In the genomic region with DNA sequence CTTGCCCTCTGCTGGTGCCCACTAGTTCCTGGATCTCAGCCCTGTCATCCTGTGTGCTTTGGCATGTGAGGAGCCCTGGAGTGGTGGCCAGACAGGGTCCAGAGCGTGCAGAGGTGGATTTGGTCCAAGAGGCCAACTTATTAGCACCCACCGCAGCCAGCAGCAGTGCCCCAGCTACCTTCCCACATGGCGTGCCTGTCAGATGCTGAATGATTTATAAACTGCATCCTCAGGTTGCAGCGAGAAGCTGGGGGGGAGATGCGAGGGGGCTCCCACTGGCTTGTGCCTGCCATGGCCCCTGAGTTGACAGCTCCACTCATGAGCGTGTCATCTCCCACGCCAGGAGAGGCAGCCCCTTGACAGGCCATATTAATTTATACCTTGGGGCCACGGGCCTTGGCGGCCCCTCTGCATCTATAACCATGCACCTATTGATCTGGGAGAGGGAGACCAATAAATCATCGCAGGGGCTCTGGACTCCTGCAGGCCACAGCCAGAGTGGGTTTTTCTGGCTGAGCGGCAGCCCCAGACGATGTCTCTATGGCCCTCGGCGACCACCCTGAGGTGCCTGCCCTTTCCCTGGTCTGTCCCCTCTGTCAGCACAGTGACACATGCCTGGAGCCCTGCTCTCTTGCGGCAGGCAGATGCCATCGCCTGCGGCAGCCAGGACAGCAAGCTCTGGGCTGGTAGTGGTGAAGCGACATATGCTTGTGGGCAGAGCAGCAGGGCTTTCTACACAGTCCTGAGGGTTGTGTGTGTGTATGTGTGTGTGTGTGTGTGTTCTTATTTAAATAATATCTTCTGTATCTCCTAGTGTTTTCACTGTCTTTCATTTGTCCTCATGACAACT, we compare ENCODE assay signal across 19 cellular contexts.
DNase-seq lines count a peak whose midpoint lies in the region; ATAC-seq, FAIRE-seq and TF ChIP-seq lines count a peak whose summit lies in the region.
"Had no signal": no experiment of that assay in that cellular context is flagged by ENCODE, and none has a peak within 500 bp of the region (broad histone marks: within the 10 kb centered on the region; RNA-seq: fewer than 3 reads in every experiment).

No MANE protein-coding gene starts in this region.

- H3K27me3 ChIP-seq in GM23338 (ENCODE audit: insufficient read depth) (no peaks in the 10 kb centered on the region), H1 (replicated peaks in 1 of 4; ENCODE audit: control insufficient read depth in 3 of 4, extremely low read depth in 1 of 4, insufficient read depth in 3 of 4, low read length in 3 of 4) (no peaks in the 10 kb centered on the region; a peak in 2 of 7 replicates), osteoblast (ENCODE audit: insufficient read depth, low read length) (peaks cover 15% of the 10 kb centered on the region), Peyer's patch (no peaks in the 10 kb centered on the region)
- H3K27me3 ChIP-seq: SJCRH30 had no signal

- no peak overlapping the region for H3K18ac ChIP-seq in H1 (ENCODE audit: extremely low read depth, low read length)

- no peaks in the 10 kb centered on the region for H3F3A ChIP-seq in GM23338 (replicated peaks; ENCODE audit: low read depth)

- H3K79me2 ChIP-seq in GM23338 (replicated peaks; ENCODE audit: insufficient read depth) = no peaks in the 10 kb centered on the region
- H3K79me2 ChIP-seq in H1 (ENCODE audit: control insufficient read depth in 1 of 2, insufficient read depth in 2 of 2, low read length in 2 of 2) = no peaks in the 10 kb centered on the region
- H3K79me2 ChIP-seq in osteoblast (ENCODE audit: insufficient read depth, low read length) = no peaks in the 10 kb centered on the region

- no peaks in the 10 kb centered on the region for H3K36me3 ChIP-seq in GM23338 (ENCODE audit: insufficient read depth)
- no peaks in the 10 kb centered on the region for H3K36me3 ChIP-seq in H1 (ENCODE audit: control insufficient read depth in 2 of 4, insufficient read depth in 4 of 4, low read length in 3 of 4)
- H3K36me3 ChIP-seq in osteoblast (ENCODE audit: insufficient read depth, low read length) = no peaks in the 10 kb centered on the region
- H3K36me3 ChIP-seq in Peyer's patch = no peaks in the 10 kb centered on the region
- H3K36me3 ChIP-seq: SJCRH30 had no signal

- peak overlapping the region; percentile 71; the same call in 1 of the 2 replicates for H2BK12ac ChIP-seq in H1 (ENCODE audit: low read depth, low read length)

- POLR2A ChIA-PET in H1 (lab: Charles Lee; ENCODE audit: partially characterized antibody) = interaction anchor here (0.6 kb wide), 1 partner anchor 12 kb away, joined by 3 read pairs; no protein-coding TSS in a partner anchor

- H3K56ac ChIP-seq in H1 (replicated peaks; ENCODE audit: insufficient read length, low read depth, low read length) = no peak overlapping the region

- no peak overlapping the region for H2AK5ac ChIP-seq in H1 (ENCODE audit: low read depth, low read length)

- no peaks in the 10 kb centered on the region for H3K79me1 ChIP-seq in H1 (ENCODE audit: low read depth, low read length)

- ATAC-seq in GM23338 (no peak), GM19397 (IDR thresholded peaks at IDR 0.05; ENCODE audit: unreplicated experiment) (no peak), HG03565 (IDR thresholded peaks at IDR 0.05; ENCODE audit: unreplicated experiment) (no peak)

- no peak overlapping the region for H4K8ac ChIP-seq in H1 (ENCODE audit: extremely low read depth, insufficient read depth, low read length)

- H3K27me3 Mint-ChIP-seq in GM23338 (ENCODE audit: insufficient read depth, low read depth, poor library complexity) = peaks cover 4% of the 10 kb centered on the region
- H3K27me3 Mint-ChIP-seq: CD4-positive, CD25-positive, alpha-beta regulatory T cell had no signal

- H3K36me3 Mint-ChIP-seq in GM23338 (ENCODE audit: low read depth) = no peaks in the 10 kb centered on the region
- H3K36me3 Mint-ChIP-seq: CD4-positive, CD25-positive, alpha-beta regulatory T cell had no signal

- H2BK5ac ChIP-seq in H1 (ENCODE audit: low read depth, low read length) = peak overlapping the region; percentile 63; the same call in 1 of the 2 replicates

- H3K4me1 ChIP-seq in GM23338 (ENCODE audit: insufficient read depth) = peaks cover 5% of the 10 kb centered on the region
- peaks cover 0 to 5% (median 0%) of the 10 kb centered on the region in 4 experiments; a peak in 3 of 7 replicates for H3K4me1 ChIP-seq in H1 (replicated peaks in 1 of 4; ENCODE audit: control insufficient read depth in 3 of 4, insufficient read depth in 4 of 4, low read length in 3 of 4)
- no peaks in the 10 kb centered on the region for H3K4me1 ChIP-seq in osteoblast (ENCODE audit: insufficient read depth, low read length)
- H3K4me1 ChIP-seq in Peyer's patch = no peaks in the 10 kb centered on the region

- H3K23me2 ChIP-seq in H1 (ENCODE audit: low read depth, low read length) = no peaks in the 10 kb centered on the region; the same call in 1 of the 2 replicates

- DNase-seq in GM23338 (ENCODE audit: low spot score) = no peak
- DNase-seq in SK-N-DZ (ENCODE audit: low spot score) = peak; percentile 15
- DNase-seq in H1 (ENCODE audit: low read depth in 1 of 2, low spot score in 2 of 2) = no peak
- DNase-seq in osteoblast (ENCODE audit: insufficient read length, low spot score, missing footprints) = peak; percentile 47
- no peak for DNase-seq in Peyer's patch
- no peak for DNase-seq in inferior parietal cortex (ENCODE audit: extremely low spot score)
- DNase-seq: ACHN; AML-193; Caco-2; CD4-positive, CD25-positive, alpha-beta regulatory T cell; DMS153; EL; NCI-H2107; NCI-H345; NCI-H526; SJCRH30 had no signal

- no peak overlapping the region for H3K4ac ChIP-seq in H1 (replicated peaks; ENCODE audit: insufficient read length, low read depth, low read length)

- no peak overlapping the region for H3K23ac ChIP-seq in H1 (ENCODE audit: insufficient read length)

- no peak overlapping the region for H4K5ac ChIP-seq in H1 (ENCODE audit: insufficient read length, low read depth, low read length)

- peak overlapping the region; percentile 83 for H2AFZ ChIP-seq in GM23338
- no peak overlapping the region for H2AFZ ChIP-seq in H1 (ENCODE audit: low read length)
- H2AFZ ChIP-seq in osteoblast (ENCODE audit: low read length) = no peak overlapping the region

- H3K14ac ChIP-seq in H1 (ENCODE audit: insufficient read length) = no peak overlapping the region

- H2BK15ac ChIP-seq in H1 (ENCODE audit: low read length) = no peak overlapping the region

- H3K27ac ChIP-seq in GM23338 (ENCODE audit: low read depth) = no peak overlapping the region
- H3K27ac ChIP-seq in H1 (ENCODE audit: low read depth, low read length) = no peak overlapping the region
- no peak overlapping the region for H3K27ac ChIP-seq in osteoblast (ENCODE audit: low read depth, low read length)
- no peak overlapping the region for H3K27ac ChIP-seq in Peyer's patch
- H3K27ac ChIP-seq: RWPE1, SJCRH30 had no signal

- no peak for TF ChIP-seq RAD21 in H1 (IDR thresholded peaks at IDR 0.05 in 1 of 2, conservative IDR thresholded peaks at IDR 0.05 in 1 of 2; ENCODE audit: low read depth in 2 of 2, low read length in 2 of 2)

- H3K9me3 ChIP-seq in H1 (ENCODE audit: insufficient read depth in 2 of 2, low read depth in 1 of 2, low read length in 1 of 2) = no peaks in the 10 kb centered on the region
- no peaks in the 10 kb centered on the region for H3K9me3 ChIP-seq in osteoblast (ENCODE audit: low read depth, low read length)
- H3K9me3 ChIP-seq in Peyer's patch = no peaks in the 10 kb centered on the region
- H3K9me3 ChIP-seq: Caco-2, SJCRH30 had no signal

- H4K20me1 ChIP-seq in GM23338 (replicated peaks; ENCODE audit: insufficient read depth) = no peaks in the 10 kb centered on the region
- no peaks in the 10 kb centered on the region for H4K20me1 ChIP-seq in H1 (replicated peaks in 1 of 2; ENCODE audit: control insufficient read depth in 1 of 2, insufficient read depth in 2 of 2, low read length in 2 of 2)
- H4K20me1 ChIP-seq in osteoblast (ENCODE audit: insufficient read depth, low read length) = no peaks in the 10 kb centered on the region

- CTCF ChIA-PET in H1 (lab: Charles Lee; ENCODE audit: partially characterized antibody) = interaction anchor here (0.9 to 7.1 kb wide), 17 partner anchors 8 to 190 kb away, joined by 3 to 71 read pairs (median 7); a partner anchor contains a TSS

- WGBS in H1 (ENCODE audit: extremely low coverage in 1 of 2, insufficient coverage in 1 of 2, insufficient read length in 1 of 2, insufficient replicate concordance in 2 of 2, low coverage in 1 of 2, low lambda C conversion rate in 2 of 2, missing lambda C conversion rate in 1 of 2), 2 experiments = 88% methylated on average over 18 of the region's 18 CpGs; no CpG with 5 or more reads in 1 of the 2 experiments

- TF ChIP-seq POLR2A in H1 (IDR thresholded peaks at IDR 0.05; ENCODE audit: control extremely low read depth in 1 of 2, low read depth in 2 of 2, low read length in 2 of 2) (no peak), Peyer's patch (IDR thresholded peaks at IDR 0.05) (no peak)

- H4K91ac ChIP-seq in H1 (replicated peaks; ENCODE audit: insufficient read length, low read length) = peak overlapping the region; percentile 47

- H3K4me3 Mint-ChIP-seq in GM23338 = no peak overlapping the region
- H3K4me3 Mint-ChIP-seq: CD4-positive, CD25-positive, alpha-beta regulatory T cell had no signal

- peaks cover 12% of the 10 kb centered on the region; the same call in 2 of the 3 replicates for H3K4me1 Mint-ChIP-seq in GM23338
- H3K4me1 Mint-ChIP-seq: CD4-positive, CD25-positive, alpha-beta regulatory T cell had no signal

- H2BK20ac ChIP-seq in H1 (ENCODE audit: low read length) = peak overlapping the region; percentile 90; the same call in 1 of the 2 replicates

- FAIRE-seq in H1 (lab: Jason Lieb, UNC) = no peak

- TF ChIP-seq EP300 in H1 (IDR thresholded peaks at IDR 0.05; ENCODE audit: borderline replicate concordance in 1 of 2, low read depth in 2 of 2, low read length in 2 of 2) = no peak

- H3K27ac Mint-ChIP-seq in GM23338 = no peak overlapping the region
- H3K27ac Mint-ChIP-seq: CD4-positive, CD25-positive, alpha-beta regulatory T cell had no signal

- H3K4me3 ChIP-seq in GM23338 (no peak overlapping the region), H1 (ENCODE audit: extremely low read depth in 1 of 4, insufficient read depth in 2 of 4, low read depth in 3 of 4, low read length in 4 of 4) (no peak overlapping the region), osteoblast (ENCODE audit: insufficient read depth, low read length) (no peak overlapping the region), Peyer's patch (no peak overlapping the region)
- H3K4me3 ChIP-seq: SJCRH30 had no signal

- TF ChIP-seq CTCF in GM23338 (conservative IDR thresholded peaks at IDR 0.05; ENCODE audit: low read depth in 2 of 2) = no peak
- TF ChIP-seq CTCF in H1 (IDR thresholded peaks at IDR 0.05; ENCODE audit: control extremely low read depth in 1 of 3, insufficient read depth in 1 of 3, low read depth in 1 of 3, low read length in 3 of 3) = peak in 1 of 3 experiments; percentile 3; a peak in 1 of 4 replicates
- no peak for TF ChIP-seq CTCF in osteoblast (IDR thresholded peaks at IDR 0.05; ENCODE audit: extremely low read depth, low read depth, low read length)
- TF ChIP-seq CTCF in Peyer's patch (IDR thresholded peaks at IDR 0.05) = no peak

- H3K4me2 ChIP-seq in GM23338 (no peak overlapping the region), H1 (ENCODE audit: insufficient read depth in 1 of 2, low read depth in 2 of 2, low read length in 2 of 2) (no peak overlapping the region), osteoblast (ENCODE audit: insufficient read depth, low read length) (no peak overlapping the region)

- H3K9me2 ChIP-seq in GM23338 (ENCODE audit: insufficient read depth) = no peaks in the 10 kb centered on the region

- H3K9me3 Mint-ChIP-seq in GM23338 = no peaks in the 10 kb centered on the region
- H3K9me3 Mint-ChIP-seq: CD4-positive, CD25-positive, alpha-beta regulatory T cell had no signal

- H3K9ac ChIP-seq in H1 (replicated peaks in 1 of 4; ENCODE audit: extremely low read depth in 1 of 4, low read depth in 3 of 4, low read length in 3 of 4) = no peak overlapping the region

- no peak overlapping the region for H2BK120ac ChIP-seq in H1 (replicated peaks; ENCODE audit: low read depth, low read length)

Comparison
In these comparisons a context has a peak if more than half of its experiments do, and no peak if none do; other contexts are left out.
1. DNase-seq: peak in SK-N-DZ (single experiment) and osteoblast (single experiment); none in GM23338 (single experiment), H1 (0 of 2), Peyer's patch (0 of 3) and inferior parietal cortex (single experiment).